Comparison of ENCODE assay signal across 28 cellular contexts in genomic region chr2:119724656-119725485, GRCh38.
"Had no signal": no experiment of that assay in that cellular context is flagged by ENCODE, and none has a peak within 500 bp of the region (broad histone marks: within the 10 kb centered on the region; RNA-seq: fewer than 3 reads in every experiment).

No MANE protein-coding gene starts in this region.

- H3K36me3 Mint-ChIP-seq: mesothelial cell of epicardium; stimulated activated effector memory CD8-positive, alpha-beta T cell treated with anti-CD3 and anti-CD28 coated beads, Interleukin-12 subunit alpha, Interleukin-12 subunit beta, amount 100 ng/mL, for 72 hours had no signal

- H3K27me3 ChIP-seq: esophagus muscularis mucosa, foreskin keratinocyte, heart left ventricle, thyroid gland had no signal

- ATAC-seq: activated CD8-positive, alpha-beta T cell treated with anti-CD3 and anti-CD28 coated beads for 36 hours; activated T-cell treated with anti-CD3 and anti-CD28 coated beads, Interleukin-2, amount 50 U/mL, for 4 hours; activated T-helper 17 cell treated with anti-CD3 and anti-CD28 coated beads, Interleukin-2, amount 50 U/mL, for 72 hours; foreskin keratinocyte; heart left ventricle; left ventricle myocardium superior; naive thymus-derived CD8-positive, alpha-beta T cell; right cardiac atrium; stimulated activated effector memory CD8-positive, alpha-beta T cell treated with anti-CD3 and anti-CD28 coated beads, Interleukin-12 subunit alpha, Interleukin-12 subunit beta, amount 100 ng/mL, for 72 hours; stimulated activated naive CD8-positive, alpha-beta T cell treated with anti-CD3 and anti-CD28 coated beads, Interleukin-15, amount 100 ng/mL, for 72 hours had no signal

- H3K36me3 ChIP-seq: esophagus muscularis mucosa, heart left ventricle, thyroid gland had no signal

- H3K27ac Mint-ChIP-seq: activated B cell treated with CpG ODN at 0.5 μM for 24 hours; activated CD8-positive, alpha-beta T cell treated with anti-CD3 and anti-CD28 coated beads for 36 hours; mesothelial cell of epicardium; stimulated activated effector memory CD8-positive, alpha-beta T cell treated with anti-CD3 and anti-CD28 coated beads, Interleukin-12 subunit alpha, Interleukin-12 subunit beta, amount 100 ng/mL, for 72 hours; T-helper 2 cell treated with Interferon-gamma antibody and Interleukin-4, amounts not matched to agents 5 μg/mL and 100 μg/mL, for 36 hours had no signal

- DNase-seq: activated B cell treated with CpG ODN at 0.5 μM for 24 hours; activated CD4-positive, alpha-beta T cell treated with anti-CD3 and anti-CD28 coated beads, Interleukin-2, amount 50 U/mL, for 1 hour; activated CD8-positive, alpha-beta T cell treated with anti-CD3 and anti-CD28 coated beads for 36 hours; activated gamma-delta T cell treated with Interleukin-2 at 50 U/mL for 16 hours; activated naive CD4-positive, alpha-beta T cell treated with anti-CD3 and anti-CD28 coated beads, Interleukin-2, amount 50 U/mL, for 16 hours; activated T-cell treated with anti-CD3 and anti-CD28 coated beads, Interleukin-2, amount 50 U/mL, for 4 hours; amygdala; central memory CD4-positive, alpha-beta T cell; dermis blood vessel endothelial cell; effector CD4-positive, alpha-beta T cell; foreskin keratinocyte; heart left ventricle; hypothalamus; kidney glomerular epithelial cell; left ventricle myocardium superior; naive thymus-derived CD8-positive, alpha-beta T cell; occipital lobe; right cardiac atrium; stimulated activated CD4-positive, alpha-beta T cell treated with anti-CD3 and anti-CD28 coated beads, Interleukin-2, amount 100 ng/mL, for 48 hours; stimulated activated naive CD8-positive, alpha-beta T cell treated with anti-CD3 and anti-CD28 coated beads, Interleukin-15, amount 100 ng/mL, for 72 hours; T-helper 1 cell had no signal

- H3K27me3 Mint-ChIP-seq: activated CD8-positive, alpha-beta T cell treated with anti-CD3 and anti-CD28 coated beads for 36 hours; activated T-helper 17 cell treated with anti-CD3 and anti-CD28 coated beads, Interleukin-2, amount 50 U/mL, for 72 hours; stimulated activated naive CD8-positive, alpha-beta T cell treated with anti-CD3 and anti-CD28 coated beads, Interleukin-15, amount 100 ng/mL, for 72 hours had no signal

- H3K9me3 ChIP-seq: esophagus muscularis mucosa, heart left ventricle, thyroid gland had no signal

- H3K27ac ChIP-seq: esophagus muscularis mucosa, foreskin keratinocyte, heart left ventricle had no signal

- H3K4me1 ChIP-seq: esophagus muscularis mucosa, foreskin keratinocyte had no signal

- H3K4me3 Mint-ChIP-seq: activated B cell treated with CpG ODN at 0.5 μM for 24 hours; activated CD8-positive, alpha-beta T cell treated with anti-CD3 and anti-CD28 coated beads for 36 hours; activated T-cell treated with anti-CD3 and anti-CD28 coated beads, Interleukin-2, amount 50 U/mL, for 4 hours; mesothelial cell of epicardium; naive thymus-derived CD8-positive, alpha-beta T cell; neural crest cell; stimulated activated effector memory CD8-positive, alpha-beta T cell treated with anti-CD3 and anti-CD28 coated beads, Interleukin-12 subunit alpha, Interleukin-12 subunit beta, amount 100 ng/mL, for 72 hours; stimulated activated naive CD8-positive, alpha-beta T cell treated with anti-CD3 and anti-CD28 coated beads, Interleukin-15, amount 100 ng/mL, for 72 hours; T-helper 2 cell treated with Interferon-gamma antibody and Interleukin-4, amounts not matched to agents 5 μg/mL and 100 μg/mL, for 36 hours had no signal

- H3K4me1 Mint-ChIP-seq: activated B cell treated with CpG ODN at 0.5 μM for 24 hours; mesothelial cell of epicardium; naive thymus-derived CD8-positive, alpha-beta T cell had no signal

- H3K9me3 Mint-ChIP-seq: activated B cell treated with CpG ODN at 0.5 μM for 24 hours; activated CD8-positive, alpha-beta T cell treated with anti-CD3 and anti-CD28 coated beads for 36 hours; activated T-cell treated with anti-CD3 and anti-CD28 coated beads, Interleukin-2, amount 50 U/mL, for 4 hours; activated T-helper 17 cell treated with anti-CD3 and anti-CD28 coated beads, Interleukin-2, amount 50 U/mL, for 72 hours; naive thymus-derived CD8-positive, alpha-beta T cell; stimulated activated effector memory CD8-positive, alpha-beta T cell treated with anti-CD3 and anti-CD28 coated beads, Interleukin-12 subunit alpha, Interleukin-12 subunit beta, amount 100 ng/mL, for 72 hours; stimulated activated naive CD8-positive, alpha-beta T cell treated with anti-CD3 and anti-CD28 coated beads, Interleukin-15, amount 100 ng/mL, for 72 hours; T-helper 2 cell treated with Interferon-gamma antibody and Interleukin-4, amounts not matched to agents 5 μg/mL and 100 μg/mL, for 36 hours had no signal

- H3K4me3 ChIP-seq: esophagus muscularis mucosa, heart left ventricle, thyroid gland had no signal
